21 cellular contexts compared by ENCODE assay signal in genomic region chr7:137074386-137075030, GRCh38.
DNase-seq lines count a peak whose midpoint lies in the region; ATAC-seq and TF ChIP-seq lines count a peak whose summit lies in the region.
"Had no signal": no experiment of that assay in that cellular context is flagged by ENCODE, and none has a peak within 500 bp of the region (broad histone marks: within the 10 kb centered on the region; RNA-seq: fewer than 3 reads in every experiment).

No MANE protein-coding gene starts in this region.

- DNase-seq in AG08395 (ENCODE audit: low spot score) = peak; percentile 37
- DNase-seq in HS-27A (ENCODE audit: low read depth) = peak; percentile 31
- DNase-seq in cardiac fibroblast (ENCODE audit: low read depth in 2 of 2) = peak; percentile 56 to 58
- peak; percentile 77 for DNase-seq in iris pigment epithelial cell (ENCODE audit: low read depth)
- no peak for DNase-seq in midbrain (lab: John Stamatoyannopoulos, UW)
- DNase-seq in anterior cingulate cortex (lab: John Stamatoyannopoulos, UW) = no peak
- DNase-seq in NCI-H345 treated with DMSO at 0.1 percent for 48 hours (lab: John Stamatoyannopoulos, UW; ENCODE audit: unreplicated experiment) = no peak
- DNase-seq in heart left ventricle = no peak
- DNase-seq: ACHN; activated B cell treated with CpG ODN at 0.5 μM for 24 hours; activated CD8-positive, alpha-beta T cell treated with anti-CD3 and anti-CD28 coated beads for 36 hours; activated naive CD4-positive, alpha-beta T cell treated with Interleukin-2 at 50 U/mL for 16 hours; activated T-cell treated with anti-CD3 and anti-CD28 coated beads, Interleukin-2, amount 50 U/mL, for 1 hour; Caco-2; erythroblast; head of caudate nucleus; left ventricle myocardium superior; NCI-H1105 treated with DMSO at 0.1 percent for 48 hours; NCI-H524; SHP77 treated with DMSO at 0.1 percent for 48 hours; stimulated activated CD4-positive, alpha-beta T cell treated with anti-CD3 and anti-CD28 coated beads, Interleukin-12 subunit alpha, Interleukin-12 subunit beta, amount 100 ng/mL, for 4 hours had no signal

- H3K27me3 ChIP-seq in heart left ventricle = no peaks in the 10 kb centered on the region

- peaks cover 0 to 3% (median 0%) of the 10 kb centered on the region in 12 donors for H3K4me1 ChIP-seq in heart left ventricle
- H3K4me1 ChIP-seq: Caco-2 had no signal

- TF ChIP-seq POLR2A in heart left ventricle (IDR thresholded peaks at IDR 0.05) = no peak

- H3K27ac ChIP-seq in heart left ventricle = no peak overlapping the region

- no peaks in the 10 kb centered on the region for H3K36me3 ChIP-seq in heart left ventricle

- H3K4me3 ChIP-seq in cardiac fibroblast (replicated peaks in 1 of 2; ENCODE audit: low read depth in 2 of 2, low read length in 2 of 2) (no peak overlapping the region), heart left ventricle (no peak overlapping the region)

- TF ChIP-seq CTCF in cardiac fibroblast (IDR thresholded peaks at IDR 0.05; ENCODE audit: low read depth, low read length) = no peak
- no peak for TF ChIP-seq CTCF in heart left ventricle (IDR thresholded peaks at IDR 0.05)

- 72 to 81% (median 73%) methylated on average over 2 of the region's 2 CpGs for WGBS in heart left ventricle, 4 donors

- peaks cover 0 to 3% (median 0%) of the 10 kb centered on the region in 12 donors for H3K9me3 ChIP-seq in heart left ventricle
- H3K9me3 ChIP-seq: Caco-2 had no signal

- ATAC-seq in heart left ventricle = no peak
- ATAC-seq: activated CD8-positive, alpha-beta T cell treated with anti-CD3 and anti-CD28 coated beads for 36 hours; left ventricle myocardium superior had no signal

- intact Hi-C loops in heart left ventricle (cut with DNase I) = no loop called here

Comparison
In these comparisons a context has a peak if more than half of its experiments do, and no peak if none do; other contexts are left out.
1. DNase-seq: peak in AG08395 (single experiment), HS-27A (single experiment), cardiac fibroblast (2 of 2) and iris pigment epithelial cell (single experiment); none in midbrain (single experiment), anterior cingulate cortex (0 of 58), NCI-H345 treated with DMSO at 0.1 percent for 48 hours (single experiment) and heart left ventricle (0 of 5).